1 cellular context compared by ENCODE assay signal in genomic region chr14:92885279-92886061, GRCh38.
TF ChIP-seq lines count a peak whose summit lies in the region.

No MANE protein-coding gene starts in this region.

TF ChIP-seq in SK-N-SH treated with all-trans-retinoic acid at 6 μM for 48 hours, 23 proteins besides CTCF, POLR2A, EP300 and RAD21 (continued from another document):
- TF ChIP-seq PATZ1 (CRISPR knock-in tag; IDR thresholded peaks at IDR 0.05; ENCODE audit: borderline replicate concordance): no peak
- TF ChIP-seq TCF4 (CRISPR knock-in tag; IDR thresholded peaks at IDR 0.05; ENCODE audit: borderline replicate concordance): no peak
- no peak for TF ChIP-seq POU6F1 (CRISPR knock-in tag; IDR thresholded peaks at IDR 0.05; ENCODE audit: borderline replicate concordance, low read depth)
- TF ChIP-seq GLIS3 (CRISPR knock-in tag; IDR thresholded peaks at IDR 0.05): no peak
- TF ChIP-seq ESRRG (CRISPR knock-in tag; IDR thresholded peaks at IDR 0.05): no peak
- no peak for TF ChIP-seq OSR1 (CRISPR knock-in tag; IDR thresholded peaks at IDR 0.05)
- no peak for TF ChIP-seq RARB (CRISPR knock-in tag; IDR thresholded peaks at IDR 0.05)
- no peak for TF ChIP-seq CSDC2 (CRISPR knock-in tag; IDR thresholded peaks at IDR 0.05)
